In genomic region chr3:27357665-27358258, GRCh38 we compare ENCODE assay signal across 8 cellular contexts. TPM values are rescaled to one million over a fixed set of nuclear protein-coding genes. Genes with fewer than 3 reads are reported as not detected.
A peak's percentile ranks its signal among the peaks of the same experiment; 100 is the strongest.
DNase-seq lines count a peak whose midpoint lies in the region; ATAC-seq, FAIRE-seq and TF ChIP-seq lines count a peak whose summit lies in the region.

No MANE protein-coding gene starts in this region.

- CTCF ChIA-PET in BJ (lab: Yijun Ruan, JAX): interaction anchor here (0.6 to 1.8 kb wide), 6 partner anchors 9 to 323 kb away, joined by 3 to 7 read pairs (median 3); partner anchors contain the start of gene NEK10

- TF ChIP-seq CTCF in BJ (IDR thresholded peaks at IDR 0.05; ENCODE audit: insufficient read depth, low read depth, low read length): peak; percentile 63
- TF ChIP-seq CTCF in fibroblast of lung (conservative IDR thresholded peaks at IDR 0.05 in 1 of 2, IDR thresholded peaks at IDR 0.05 in 1 of 2; ENCODE audit: low read depth in 1 of 2, low read length in 2 of 2): peak; percentile 57 to 81
- TF ChIP-seq CTCF in pancreas (IDR thresholded peaks at IDR 0.05): peak; percentile 16 to 43 (median 28)

- DNase-seq in BJ (ENCODE audit: low read depth) (no peak), NCI-H510A (lab: John Stamatoyannopoulos, UW) (peak; percentile 1), fibroblast of lung (ENCODE audit: low read depth in 2 of 2) (peak; percentile 39 to 70), pancreas (peak in 4 of 6 donors; percentile 32 to 55 (median 34)), NCI-H2196 (lab: John Stamatoyannopoulos, UW; ENCODE audit: unreplicated experiment) (no peak)
- DNase-seq in activated CD4-positive, alpha-beta T cell treated with anti-CD3 and anti-CD28 coated beads, Interleukin-2, amount 50 U/mL, for 48 hours: peak; percentile 58 to 70

- intact Hi-C loops in pancreas (cut with DNase I): no loop called here

- peak; percentile 84 for ATAC-seq in GM18858 (IDR thresholded peaks at IDR 0.05; ENCODE audit: unreplicated experiment)
- ATAC-seq in HG03025 (IDR thresholded peaks at IDR 0.05; ENCODE audit: low FRiP score, unreplicated experiment): peak; percentile 95
- peak; percentile 76 to 93 (median 84) for ATAC-seq in pancreas

- H3K4me2 ChIP-seq in fibroblast of lung (ENCODE audit: extremely low read depth, insufficient read depth, low read length): no peak overlapping the region

- H3K27me3 ChIP-seq in BJ (ENCODE audit: control insufficient read depth, insufficient read depth, low read length): no peaks in the 10 kb centered on the region
- H3K27me3 ChIP-seq in fibroblast of lung (ENCODE audit: control insufficient read depth, insufficient read depth, low read length): no peaks in the 10 kb centered on the region
- H3K27me3 ChIP-seq in pancreas: no peaks in the 10 kb centered on the region

- FAIRE-seq in pancreas (lab: Jason Lieb, UNC): no peak

- no peaks in the 10 kb centered on the region for H3K79me2 ChIP-seq in fibroblast of lung (ENCODE audit: control insufficient read depth, insufficient read depth, low read length)

- peaks cover 6% of the 10 kb centered on the region for H3K4me1 ChIP-seq in fibroblast of lung (ENCODE audit: control insufficient read depth, extremely low read depth, insufficient read depth, low read length)
- peaks cover 0 to 16% (median 9%) of the 10 kb centered on the region in 3 donors for H3K4me1 ChIP-seq in pancreas

- H3K4me3 ChIP-seq in BJ (ENCODE audit: low read depth, low read length): no peak overlapping the region
- H3K4me3 ChIP-seq in fibroblast of lung (replicated peaks in 1 of 4; ENCODE audit: control extremely low read depth in 1 of 4, insufficient read depth in 1 of 4, low read depth in 3 of 4, low read length in 4 of 4): no peak overlapping the region
- H3K4me3 ChIP-seq in pancreas: no peak overlapping the region

- H3K27ac ChIP-seq in fibroblast of lung (ENCODE audit: insufficient read depth, low read length) (no peak overlapping the region), pancreas (no peak overlapping the region)

- no peak overlapping the region for H3K9ac ChIP-seq in fibroblast of lung (ENCODE audit: insufficient read depth, low read length)

- no peaks in the 10 kb centered on the region for H4K20me1 ChIP-seq in fibroblast of lung (ENCODE audit: control insufficient read depth, extremely low read depth, insufficient read depth, low read length)

- POLR2A ChIA-PET in BJ (lab: Charles Lee): no interaction called here

- H3K9me3 ChIP-seq in fibroblast of lung (ENCODE audit: control insufficient read depth, insufficient read depth, low read depth, low read length): no peaks in the 10 kb centered on the region
- H3K9me3 ChIP-seq in pancreas: no peaks in the 10 kb centered on the region

- no peaks in the 10 kb centered on the region for H3K36me3 ChIP-seq in BJ (ENCODE audit: control insufficient read depth, insufficient read depth, low read length)
- no peaks in the 10 kb centered on the region for H3K36me3 ChIP-seq in fibroblast of lung (ENCODE audit: control insufficient read depth, insufficient read depth, low read length)
- H3K36me3 ChIP-seq in pancreas: no peaks in the 10 kb centered on the region

- H2AFZ ChIP-seq in fibroblast of lung (ENCODE audit: low read length): no peak overlapping the region

- WGBS in pancreas, 2 donors: 23 to 33% methylated on average over 1 of the region's 1 CpG

RNA-seq across cellular contexts. Expression of gene NEK10, which starts 11.4 kb away (rescaled TPM):
- polyA plus RNA-seq in BJ (2011; rRNA removed) (2.5 and 3.8 TPM in 2 replicates), fibroblast of lung (1.4 and 1.5 TPM in 2 replicates), pancreas (under 1 TPM; 0.30 to 0.42 TPM)
- polyA minus RNA-seq in BJ (2011; rRNA and poly(A)+ RNA removed): 9.1 and 10.1 TPM in 2 replicates
- total RNA-seq in fibroblast of lung (16.4 and 23.0 TPM in 2 replicates), pancreas (under 1 TPM; 0.24 to 0.90 (median 0.37) TPM)
- 0.71 and 1.0 TPM in 2 replicates for polyA plus RNA-seq in fibroblast of lung (2012)
- 0.16 TPM in 1 of 2 replicates, not detected in the other for polyA minus RNA-seq in fibroblast of lung (ENCODE audit: low replicate concordance)

Comparison
In these comparisons a context has a peak if more than half of its experiments do, and no peak if none do; other contexts are left out.
1. DNase-seq: peak in NCI-H510A (single experiment), activated CD4-positive, alpha-beta T cell treated with anti-CD3 and anti-CD28 coated beads, Interleukin-2, amount 50 U/mL, for 48 hours (2 of 2), fibroblast of lung (2 of 2) and pancreas (4 of 6); none in BJ (single experiment) and NCI-H2196 (single experiment).
2. Peak in every context shown above with its lines, with median percentiles within 50 percentile points of each other: CTCF ChIP-seq and ATAC-seq.